Comparison of ENCODE assay signal across 7 cellular contexts in genomic region chr2:35973132-35973736, GRCh38.
DNase-seq lines count a peak whose midpoint lies in the region; ATAC-seq, FAIRE-seq and TF ChIP-seq lines count a peak whose summit lies in the region.

No MANE protein-coding gene starts in this region.

- peak; percentile 73 for FAIRE-seq in G401.6 (lab: Jason Lieb, UNC)

- H3K9ac ChIP-seq in adipocyte (ENCODE audit: low read length): no peak overlapping the region

- H3K36me3 ChIP-seq in adipocyte (ENCODE audit: control insufficient read depth, insufficient read depth, low read length, severe bottlenecking) (no peaks in the 10 kb centered on the region), left lung (no peaks in the 10 kb centered on the region)

- intact Hi-C loops in left lung (cut with DNase I): no loop called here

- TF ChIP-seq CTCF in left lung (IDR thresholded peaks at IDR 0.05): peak; percentile 30 to 38

- no peaks in the 10 kb centered on the region for H3K9me3 ChIP-seq in adipocyte (ENCODE audit: control insufficient read depth, low read length)
- H3K9me3 ChIP-seq in left lung: no peaks in the 10 kb centered on the region

- H3K4me3 ChIP-seq in adipocyte (ENCODE audit: low read length) (no peak overlapping the region), left lung (no peak overlapping the region)

- H3K4me1 ChIP-seq in adipocyte (ENCODE audit: control insufficient read depth, insufficient read depth, low read length): no peaks in the 10 kb centered on the region
- H3K4me1 ChIP-seq in left lung: peaks cover 0 to 4% of the 10 kb centered on the region in 2 donors

- H3K27ac ChIP-seq in left lung: no peak overlapping the region

- DNase-seq in adipocyte (ENCODE audit: low read depth) (peak; percentile 57), left lung (no peak), DMS153 (lab: John Stamatoyannopoulos, UW) (no peak)
- no peak for DNase-seq in stimulated activated CD4-positive, alpha-beta T cell treated with anti-CD3 and anti-CD28 coated beads, Interleukin-2, amount 100 ng/mL, for 48 hours

- H3K27me3 ChIP-seq in adipocyte (replicated peaks; ENCODE audit: control insufficient read depth, insufficient read depth, low read length) (no peaks in the 10 kb centered on the region), left lung (no peaks in the 10 kb centered on the region)

- ATAC-seq in GM19467 (IDR thresholded peaks at IDR 0.05; ENCODE audit: unreplicated experiment) (peak; percentile 86), HG03520 (IDR thresholded peaks at IDR 0.05; ENCODE audit: unreplicated experiment) (peak; percentile 79), left lung (peak; percentile 44)
